In genomic region chr19:1129084-1129483, GRCh38 we compare ENCODE assay signal across 5 cellular contexts. TPM values are rescaled to one million over a fixed set of nuclear protein-coding genes. Genes with fewer than 3 reads are reported as not detected.
A peak's percentile ranks its signal among the peaks of the same experiment; 100 is the strongest.
DNase-seq lines count a peak whose midpoint lies in the region; ATAC-seq lines count a peak whose summit lies in the region.
"Not testable (repeated sequence)": the region's sequence is repeated elsewhere in the genome, so short reads cannot be mapped to it uniquely, and the experiment has no call there.

No MANE protein-coding gene starts in this region.

- H4K20me1 ChIP-seq in GM23248 (ENCODE audit: insufficient read depth) = not testable (repeated sequence)

- not testable (repeated sequence) for H3K27ac ChIP-seq in GM23248

- not testable (repeated sequence) for H3K9me3 Mint-ChIP-seq in activated T-helper 1 cell treated with anti-CD3 and anti-CD28 coated beads, Interleukin-12 subunit alpha, Interleukin-12 subunit beta, Interleukin-2, Interleukin-4 antibody, amounts not matched to agents 30 ng/mL and 10 ng/mL and 1 ng/mL, durations not matched to agents 14 hours and 24 hours and 36 hours; dendritic cell treated with granulocyte-macrophage colony-stimulating factor and Interleukin-4, amounts not matched to agents 40 ng/mL and 50 ng/mL, for 4 days; natural killer cell treated with Interleukin-12 subunit alpha and Interleukin-12 subunit beta and Interleukin-15 and Interleukin-18, amount 100 ng/mL, for 72 hours

- H3K9me2 ChIP-seq in GM23248 (ENCODE audit: insufficient read depth) = not testable (repeated sequence)

- H3K4me1 ChIP-seq in GM23248 (ENCODE audit: insufficient read depth) = peaks cover 19% of the 10 kb centered on the region; the same call in 1 of the 2 replicates

- intact Hi-C loops in activated T-helper 1 cell treated with anti-CD3 and anti-CD28 coated beads, Interleukin-12 subunit alpha, Interleukin-12 subunit beta, Interleukin-2, Interleukin-4 antibody, amounts not matched to agents 30 ng/mL and 10 ng/mL and 1 ng/mL, durations not matched to agents 14 hours and 24 hours and 36 hours (cut with micrococcal nuclease); dendritic cell treated with granulocyte-macrophage colony-stimulating factor and Interleukin-4, amounts not matched to agents 40 ng/mL and 50 ng/mL, for 4 days (cut with micrococcal nuclease): not testable (repeated sequence)

- 81 to 87% methylated on average over 7 of the region's 7 CpGs for WGBS in GM23248 (ENCODE audit: low coverage in 1 of 2, low lambda C conversion rate in 2 of 2, missing lambda C conversion rate in 2 of 2), 2 experiments

- H3K27ac Mint-ChIP-seq in T-helper 17 cell = not testable (repeated sequence)
- H3K27ac Mint-ChIP-seq in activated T-helper 1 cell treated with anti-CD3 and anti-CD28 coated beads, Interleukin-12 subunit alpha, Interleukin-12 subunit beta, Interleukin-2, Interleukin-4 antibody, amounts not matched to agents 30 ng/mL and 10 ng/mL and 1 ng/mL, durations not matched to agents 14 hours and 24 hours and 36 hours = peak overlapping the region; percentile 55
- H3K27ac Mint-ChIP-seq in dendritic cell treated with granulocyte-macrophage colony-stimulating factor and Interleukin-4, amounts not matched to agents 40 ng/mL and 50 ng/mL, for 4 days = peak overlapping the region; percentile 89
- H3K27ac Mint-ChIP-seq in natural killer cell treated with Interleukin-12 subunit alpha and Interleukin-12 subunit beta and Interleukin-15 and Interleukin-18, amount 100 ng/mL, for 72 hours = peak overlapping the region; percentile 86 to 94

- not testable (repeated sequence) for H3K4me3 ChIP-seq in GM23248

- not testable (repeated sequence) for ATAC-seq in T-helper 17 cell; natural killer cell treated with Interleukin-12 subunit alpha and Interleukin-12 subunit beta and Interleukin-15 and Interleukin-18, amount 100 ng/mL, for 72 hours

- H3K27me3 Mint-ChIP-seq in T-helper 17 cell; activated T-helper 1 cell treated with anti-CD3 and anti-CD28 coated beads, Interleukin-12 subunit alpha, Interleukin-12 subunit beta, Interleukin-2, Interleukin-4 antibody, amounts not matched to agents 30 ng/mL and 10 ng/mL and 1 ng/mL, durations not matched to agents 14 hours and 24 hours and 36 hours (ENCODE audit: insufficient read depth); dendritic cell treated with granulocyte-macrophage colony-stimulating factor and Interleukin-4, amounts not matched to agents 40 ng/mL and 50 ng/mL, for 4 days; natural killer cell treated with Interleukin-12 subunit alpha and Interleukin-12 subunit beta and Interleukin-15 and Interleukin-18, amount 100 ng/mL, for 72 hours: not testable (repeated sequence)

- H3F3A ChIP-seq in GM23248 (ENCODE audit: insufficient read depth) = not testable (repeated sequence)

- H3K36me3 Mint-ChIP-seq in T-helper 17 cell (ENCODE audit: low read depth); natural killer cell treated with Interleukin-12 subunit alpha and Interleukin-12 subunit beta and Interleukin-15 and Interleukin-18, amount 100 ng/mL, for 72 hours: not testable (repeated sequence)
- H3K36me3 Mint-ChIP-seq in activated T-helper 1 cell treated with anti-CD3 and anti-CD28 coated beads, Interleukin-12 subunit alpha, Interleukin-12 subunit beta, Interleukin-2, Interleukin-4 antibody, amounts not matched to agents 30 ng/mL and 10 ng/mL and 1 ng/mL, durations not matched to agents 14 hours and 24 hours and 36 hours (ENCODE audit: low read depth) = peaks cover 11% of the 10 kb centered on the region
- peaks cover 81% of the 10 kb centered on the region for H3K36me3 Mint-ChIP-seq in dendritic cell treated with granulocyte-macrophage colony-stimulating factor and Interleukin-4, amounts not matched to agents 40 ng/mL and 50 ng/mL, for 4 days (ENCODE audit: low read depth)

- peaks cover 14% of the 10 kb centered on the region; the same call in 1 of the 2 replicates for H3K36me3 ChIP-seq in GM23248 (ENCODE audit: low read depth)

- H3K4me2 ChIP-seq in GM23248 (ENCODE audit: unreplicated experiment) = not testable (repeated sequence)

- peak overlapping the region; percentile 10; the same call in 1 of the 2 replicates for H3K9ac ChIP-seq in GM23248

- H3K9me3 ChIP-seq in GM23248 (ENCODE audit: low read depth); T-helper 17 cell (ENCODE audit: control insufficient read depth, low read length, poor library complexity, severe bottlenecking): not testable (repeated sequence)

- H3K27me3 ChIP-seq in GM23248 (replicated peaks; ENCODE audit: insufficient read depth) = not testable (repeated sequence)

- H3K79me2 ChIP-seq in GM23248 (ENCODE audit: insufficient read depth) = peaks cover 96% of the 10 kb centered on the region

- in situ Hi-C loops in GM23248 (cut with MboI) = not testable (repeated sequence)

- not testable (repeated sequence) for H2AFZ ChIP-seq in GM23248

- H3K4me3 Mint-ChIP-seq in T-helper 17 cell = peak overlapping the region; percentile 66
- peak overlapping the region; percentile 53 for H3K4me3 Mint-ChIP-seq in activated T-helper 1 cell treated with anti-CD3 and anti-CD28 coated beads, Interleukin-12 subunit alpha, Interleukin-12 subunit beta, Interleukin-2, Interleukin-4 antibody, amounts not matched to agents 30 ng/mL and 10 ng/mL and 1 ng/mL, durations not matched to agents 14 hours and 24 hours and 36 hours
- not testable (repeated sequence) for H3K4me3 Mint-ChIP-seq in dendritic cell treated with granulocyte-macrophage colony-stimulating factor and Interleukin-4, amounts not matched to agents 40 ng/mL and 50 ng/mL, for 4 days
- H3K4me3 Mint-ChIP-seq in natural killer cell treated with Interleukin-12 subunit alpha and Interleukin-12 subunit beta and Interleukin-15 and Interleukin-18, amount 100 ng/mL, for 72 hours = peak overlapping the region; percentile 57

- not testable (repeated sequence) for DNase-seq in GM23248; T-helper 17 cell; activated T-helper 1 cell treated with anti-CD3 and anti-CD28 coated beads, Interleukin-12 subunit alpha, Interleukin-12 subunit beta, Interleukin-2, Interleukin-4 antibody, amounts not matched to agents 30 ng/mL and 10 ng/mL and 1 ng/mL, durations not matched to agents 14 hours and 24 hours and 36 hours (ENCODE audit: low spot score); natural killer cell treated with Interleukin-12 subunit alpha and Interleukin-12 subunit beta and Interleukin-15 and Interleukin-18, amount 100 ng/mL, for 72 hours (ENCODE audit: low spot score)

- H3K4me1 Mint-ChIP-seq in T-helper 17 cell = peaks cover 22% of the 10 kb centered on the region
- peaks cover 19% of the 10 kb centered on the region for H3K4me1 Mint-ChIP-seq in activated T-helper 1 cell treated with anti-CD3 and anti-CD28 coated beads, Interleukin-12 subunit alpha, Interleukin-12 subunit beta, Interleukin-2, Interleukin-4 antibody, amounts not matched to agents 30 ng/mL and 10 ng/mL and 1 ng/mL, durations not matched to agents 14 hours and 24 hours and 36 hours (ENCODE audit: low read depth)
- H3K4me1 Mint-ChIP-seq in dendritic cell treated with granulocyte-macrophage colony-stimulating factor and Interleukin-4, amounts not matched to agents 40 ng/mL and 50 ng/mL, for 4 days (ENCODE audit: low read depth) = peaks cover 83% of the 10 kb centered on the region
- peaks cover 8 to 36% of the 10 kb centered on the region in 2 donors for H3K4me1 Mint-ChIP-seq in natural killer cell treated with Interleukin-12 subunit alpha and Interleukin-12 subunit beta and Interleukin-15 and Interleukin-18, amount 100 ng/mL, for 72 hours (ENCODE audit: low read depth in 2 of 2)

RNA-seq across cellular contexts. Expression of gene GPX4, which starts 25.3 kb away (rescaled TPM):
- 298 and 323 TPM in 2 replicates for total RNA-seq in GM23248 (2014; rRNA removed; shearing (Covaris generic))
- polyA plus RNA-seq in GM23248 (2016; fragmentation: Nextera tagmentation; extraction: Ambion mirVana) = 601 and 607 TPM in 2 replicates
- total RNA-seq in T-helper 17 cell = 100 to 1,000 TPM; 184 to 187 TPM
- 236 and 241 TPM in 2 replicates for total RNA-seq in activated T-helper 1 cell treated with anti-CD3 and anti-CD28 coated beads, Interleukin-12 subunit alpha, Interleukin-12 subunit beta, Interleukin-2, Interleukin-4 antibody, amounts not matched to agents 30 ng/mL and 10 ng/mL and 1 ng/mL, durations not matched to agents 14 hours and 24 hours and 36 hours
- total RNA-seq in natural killer cell treated with Interleukin-12 subunit alpha and Interleukin-12 subunit beta and Interleukin-15 and Interleukin-18, amount 100 ng/mL, for 72 hours = 100 to 1,000 TPM in 1 of 2 donors, 10 to 100 TPM in 1; 86.4 to 174 TPM

RNA-seq across cellular contexts. Expression of gene POLR2E, which starts 33.9 kb away (rescaled TPM):
- total RNA-seq in GM23248 (2014; rRNA removed; shearing (Covaris generic)) = 172 and 233 TPM in 2 replicates
- 336 and 347 TPM in 2 replicates for polyA plus RNA-seq in GM23248 (2016; fragmentation: Nextera tagmentation; extraction: Ambion mirVana)
- 10 to 100 TPM; 63.8 to 81.4 TPM for total RNA-seq in T-helper 17 cell
- 265 and 282 TPM in 2 replicates for total RNA-seq in activated T-helper 1 cell treated with anti-CD3 and anti-CD28 coated beads, Interleukin-12 subunit alpha, Interleukin-12 subunit beta, Interleukin-2, Interleukin-4 antibody, amounts not matched to agents 30 ng/mL and 10 ng/mL and 1 ng/mL, durations not matched to agents 14 hours and 24 hours and 36 hours
- total RNA-seq in natural killer cell treated with Interleukin-12 subunit alpha and Interleukin-12 subunit beta and Interleukin-15 and Interleukin-18, amount 100 ng/mL, for 72 hours = 100 to 1,000 TPM; 168 to 241 TPM

RNA-seq across cellular contexts. Expression of gene SBNO2, which starts 45.0 kb away (rescaled TPM):
- 64.5 and 70.4 TPM in 2 replicates for total RNA-seq in GM23248 (2014; rRNA removed; shearing (Covaris generic))
- polyA plus RNA-seq in GM23248 (2016; fragmentation: Nextera tagmentation; extraction: Ambion mirVana) = 7.5 and 11.9 TPM in 2 replicates
- total RNA-seq in T-helper 17 cell = 100 to 1,000 TPM in 1 of 2 donors, 10 to 100 TPM in 1; 85.4 to 106 TPM
- total RNA-seq in activated T-helper 1 cell treated with anti-CD3 and anti-CD28 coated beads, Interleukin-12 subunit alpha, Interleukin-12 subunit beta, Interleukin-2, Interleukin-4 antibody, amounts not matched to agents 30 ng/mL and 10 ng/mL and 1 ng/mL, durations not matched to agents 14 hours and 24 hours and 36 hours = 95.5 and 96.9 TPM in 2 replicates
- 100 to 1,000 TPM; 204 to 205 TPM for total RNA-seq in natural killer cell treated with Interleukin-12 subunit alpha and Interleukin-12 subunit beta and Interleukin-15 and Interleukin-18, amount 100 ng/mL, for 72 hours
